Comparison of ENCODE assay signal across 1 cellular context in genomic region chr18:12255626-12256026, GRCh38.
TF ChIP-seq lines count a peak whose summit lies in the region.

No MANE protein-coding gene starts in this region.

TF ChIP-seq in WTC11, 78 proteins besides CTCF, POLR2A, EP300 and RAD21 (continued from another document):
- TF ChIP-seq ZSCAN18 (CRISPR knock-in tag; IDR thresholded peaks at IDR 0.05) (no peak), E2F4 (CRISPR knock-in tag; IDR thresholded peaks at IDR 0.05; ENCODE audit: borderline replicate concordance, low read depth) (no peak), CREB1 (CRISPR knock-in tag; IDR thresholded peaks at IDR 0.05) (no peak), NR2C2 (CRISPR knock-in tag; IDR thresholded peaks at IDR 0.05) (no peak), ZNF219 (CRISPR knock-in tag; IDR thresholded peaks at IDR 0.05; ENCODE audit: borderline replicate concordance) (no peak), NR1H2 (CRISPR knock-in tag; IDR thresholded peaks at IDR 0.05) (no peak), SP1 (CRISPR knock-in tag; conservative IDR thresholded peaks at IDR 0.05) (no peak), PRDM15 (CRISPR knock-in tag; IDR thresholded peaks at IDR 0.05) (no peak), SOX15 (CRISPR knock-in tag; IDR thresholded peaks at IDR 0.05) (no peak), MLX (CRISPR knock-in tag; IDR thresholded peaks at IDR 0.05) (no peak), NR3C1 (CRISPR knock-in tag; conservative IDR thresholded peaks at IDR 0.05; ENCODE audit: low read depth) (no peak), ATF3 (CRISPR knock-in tag; conservative IDR thresholded peaks at IDR 0.05) (no peak), FOXP1 (CRISPR knock-in tag; IDR thresholded peaks at IDR 0.05; ENCODE audit: borderline replicate concordance) (no peak)
